In the genomic region with DNA sequence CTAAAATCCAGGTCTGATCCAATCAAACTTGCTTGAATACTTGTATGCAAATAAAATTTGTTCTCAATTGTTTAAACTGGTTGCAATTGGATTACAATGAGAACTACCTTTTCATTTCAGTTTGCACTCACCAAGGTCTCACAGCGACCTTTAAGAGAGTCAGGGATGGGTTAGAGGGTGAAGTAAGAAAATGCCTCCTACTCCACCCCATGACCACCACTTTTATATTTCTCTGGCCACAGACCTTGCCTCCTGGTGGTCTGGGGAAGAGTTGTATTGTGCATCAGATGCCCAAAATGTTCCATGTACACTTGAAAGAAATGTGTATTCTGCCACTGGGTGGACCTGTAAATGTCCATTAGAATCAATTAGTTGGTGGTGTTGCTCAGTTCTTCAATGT, we compare ENCODE assay signal across 20 cellular contexts. TPM values are rescaled to one million over a fixed set of nuclear protein-coding genes. Genes with fewer than 3 reads are reported as not detected.
"Had no signal": no experiment of that assay in that cellular context is flagged by ENCODE, and none has a peak within 500 bp of the region (broad histone marks: within the 10 kb centered on the region; RNA-seq: fewer than 3 reads in every experiment).

No MANE protein-coding gene starts in this region.

- H2AFZ ChIP-seq: hepatocyte had no signal

- FAIRE-seq: endothelial cell of umbilical vein had no signal

- H3K79me2 ChIP-seq: hepatocyte had no signal

- H3K4me1 ChIP-seq: gastroesophageal sphincter, psoas muscle, suprapubic skin, thyroid gland, uterus had no signal

- DNase-seq: effector CD4-positive, alpha-beta T cell; endodermal cell; kidney glomerular epithelial cell; naive thymus-derived CD4-positive, alpha-beta T cell; nephron progenitor cell; psoas muscle; retina; right lobe of liver; stimulated activated CD4-positive, alpha-beta T cell treated with anti-CD3 and anti-CD28 coated beads, Interleukin-4, amount 100 ng/mL, for 1 hour; stimulated activated CD8-positive, alpha-beta memory T cell treated with anti-CD3 and anti-CD28 coated beads, Interleukin-4, amount 100 ng/mL, for 48 hours; stimulated activated naive CD8-positive, alpha-beta T cell treated with anti-CD3 and anti-CD28 coated beads, Interleukin-15, Interleukin-2, amounts not matched to agents 100 U/mL and 50 U/mL, for 24 hours; thyroid gland; uterus had no signal

- ATAC-seq: esophagus mucosa; gastroesophageal sphincter; naive thymus-derived CD4-positive, alpha-beta T cell; psoas muscle; right lobe of liver; stimulated activated effector memory CD8-positive, alpha-beta T cell treated with anti-CD3 and anti-CD28 coated beads, Interleukin-12 subunit alpha, Interleukin-12 subunit beta, amount 100 ng/mL, for 72 hours; stimulated activated naive CD8-positive, alpha-beta T cell treated with anti-CD3 and anti-CD28 coated beads, Interleukin-15, Interleukin-2, amounts not matched to agents 100 U/mL and 50 U/mL, for 24 hours had no signal

- H3K4me3 ChIP-seq: coronary artery, gastroesophageal sphincter, hepatocyte, psoas muscle, right lobe of liver, suprapubic skin, thyroid gland, uterus had no signal

- H3K27me3 ChIP-seq: gastroesophageal sphincter, hepatocyte, right lobe of liver, suprapubic skin, thyroid gland, uterus had no signal

- H3K36me3 ChIP-seq: gastroesophageal sphincter, right lobe of liver, suprapubic skin, thyroid gland, uterus had no signal

- H3K4me2 ChIP-seq: hepatocyte had no signal

- H3K27ac ChIP-seq: coronary artery, gastroesophageal sphincter, hepatocyte, psoas muscle, right lobe of liver, suprapubic skin, thyroid gland, uterus had no signal

- H3K9me3 ChIP-seq: gastroesophageal sphincter, psoas muscle, right lobe of liver, suprapubic skin, thyroid gland, uterus had no signal

RNA-seq across cellular contexts. Expression of gene THSD4, which starts 16.4 kb away (rescaled TPM):
- polyA plus RNA-seq: naive thymus-derived CD4-positive, alpha-beta T cell had no signal
